In genomic region chr13:28409648-28410047, GRCh38 we compare ENCODE assay signal across 25 cellular contexts.
DNase-seq lines count a peak whose midpoint lies in the region; ATAC-seq and TF ChIP-seq lines count a peak whose summit lies in the region.
"Had no signal": no experiment of that assay in that cellular context is flagged by ENCODE, and none has a peak within 500 bp of the region (broad histone marks: within the 10 kb centered on the region; RNA-seq: fewer than 3 reads in every experiment).

No MANE protein-coding gene starts in this region.

- peaks cover 32 to 39% of the 10 kb centered on the region in 2 experiments for H3K4me1 Mint-ChIP-seq in H9
- H3K4me1 Mint-ChIP-seq: CD4-positive, alpha-beta memory T cell had no signal

- no peak overlapping the region for H3K4me3 Mint-ChIP-seq in H9
- H3K4me3 Mint-ChIP-seq: activated naive CD4-positive, alpha-beta T cell treated with anti-CD3 and anti-CD28 coated beads, Interleukin-2, amount 50 U/mL, for 24 hours; CD4-positive, alpha-beta memory T cell; naive thymus-derived CD8-positive, alpha-beta T cell had no signal

- H3K79me2 ChIP-seq in H9 (ENCODE audit: insufficient read depth, low read length) = no peaks in the 10 kb centered on the region; the same call in 1 of the 2 replicates

- no peak overlapping the region for H2BK5ac ChIP-seq in H9 (ENCODE audit: insufficient read length, low read length)

- no peak overlapping the region for H3T11ph ChIP-seq in H9 (ENCODE audit: low read length)

- ATAC-seq in gastrocnemius medialis = no peak
- no peak for ATAC-seq in HG02610 (IDR thresholded peaks at IDR 0.05; ENCODE audit: unreplicated experiment)
- ATAC-seq: naive thymus-derived CD8-positive, alpha-beta T cell had no signal

- intact Hi-C loops in gastrocnemius medialis (cut with DNase I; ENCODE audit: low total_unique reads) = no loop called here

- no peak overlapping the region for H3K4me3 ChIP-seq in gastrocnemius medialis
- H3K4me3 ChIP-seq: HAP-1, SJSA1, skin epidermis, testis had no signal

- H4K20me1 ChIP-seq in H9 (ENCODE audit: control insufficient read depth, insufficient read depth, insufficient read length) = no peaks in the 10 kb centered on the region

- H4K8ac ChIP-seq in H9 (replicated peaks; ENCODE audit: insufficient read length, low read depth, low read length) = no peak overlapping the region

- H3K27me3 Mint-ChIP-seq in H9 (ENCODE audit: low read depth) = no peaks in the 10 kb centered on the region; the same call in 1 of the 2 replicates

- H3K9me3 Mint-ChIP-seq in H9 = no peaks in the 10 kb centered on the region
- H3K9me3 Mint-ChIP-seq: activated naive CD4-positive, alpha-beta T cell treated with anti-CD3 and anti-CD28 coated beads, Interleukin-2, amount 50 U/mL, for 24 hours; activated T-helper 2 cell treated with anti-CD3 and anti-CD28 coated beads, Interferon-gamma antibody, Interleukin-2, Interleukin-4, amounts not matched to agents 10 μg/mL and 5 μg/mL and 100 μg/mL, durations not matched to agents 14 hours and 24 hours and 36 hours; CD4-positive, alpha-beta memory T cell; naive thymus-derived CD8-positive, alpha-beta T cell had no signal

- H2AFZ ChIP-seq in H9 (ENCODE audit: low read length) = no peak overlapping the region

- H3K27me3 ChIP-seq in H9 (ENCODE audit: insufficient read depth, low read length) (no peaks in the 10 kb centered on the region), gastrocnemius medialis (no peaks in the 10 kb centered on the region)
- H3K27me3 ChIP-seq: SJSA1, testis had no signal

- peak overlapping the region in 2 of 3 experiments; percentile 41 to 58; a peak in 2 of 7 replicates for H3K27ac Mint-ChIP-seq in H9
- H3K27ac Mint-ChIP-seq: activated naive CD4-positive, alpha-beta T cell treated with anti-CD3 and anti-CD28 coated beads, Interleukin-2, amount 50 U/mL, for 24 hours; activated T-helper 2 cell treated with anti-CD3 and anti-CD28 coated beads, Interferon-gamma antibody, Interleukin-2, Interleukin-4, amounts not matched to agents 10 μg/mL and 5 μg/mL and 100 μg/mL, durations not matched to agents 14 hours and 24 hours and 36 hours; CD4-positive, alpha-beta memory T cell; naive thymus-derived CD8-positive, alpha-beta T cell had no signal

- peaks cover 19 to 64% (median 33%) of the 10 kb centered on the region in 3 experiments for H3K36me3 Mint-ChIP-seq in H9 (ENCODE audit: insufficient read depth in 1 of 3, low read depth in 3 of 3)
- H3K36me3 Mint-ChIP-seq: CD4-positive, alpha-beta memory T cell had no signal

- H3K14ac ChIP-seq in H9 (ENCODE audit: insufficient read depth, low read length) = no peak overlapping the region

- H3K56ac ChIP-seq in H9 (ENCODE audit: insufficient read length, low read depth, low read length) = no peak overlapping the region

- H2BK20ac ChIP-seq in H9 (ENCODE audit: low read depth, low read length, poor library complexity, severe bottlenecking) = no peak overlapping the region

- no peaks in the 10 kb centered on the region for H3K36me3 ChIP-seq in gastrocnemius medialis
- H3K36me3 ChIP-seq: HAP-1, SJSA1 had no signal

- H2AK5ac ChIP-seq in H9 (ENCODE audit: insufficient read length, low read length) = no peak overlapping the region

- no peak overlapping the region for H2BK120ac ChIP-seq in H9 (ENCODE audit: low read depth, low read length, poor library complexity, severe bottlenecking)

- H3K4me2 ChIP-seq in H9 (ENCODE audit: insufficient read depth, insufficient read length, low read length) = no peak overlapping the region

- H3K23ac ChIP-seq in H9 (ENCODE audit: insufficient read length, low read depth, low read length) = no peak overlapping the region

- H3K9ac ChIP-seq in H9 (ENCODE audit: extremely low read depth, insufficient read length, low read length) = no peak overlapping the region

- H2BK15ac ChIP-seq in H9 (ENCODE audit: low read depth, low read length) = no peak overlapping the region

- TF ChIP-seq POLR2A in gastrocnemius medialis (IDR thresholded peaks at IDR 0.05) = no peak

- no peak overlapping the region for H3K18ac ChIP-seq in H9 (ENCODE audit: insufficient read length, low read depth, low read length)

- H3K4ac ChIP-seq in H9 (ENCODE audit: low read depth, low read length) = no peak overlapping the region

- DNase-seq in DMS53 (lab: John Stamatoyannopoulos, UW) (peak; percentile 12), DMS53 treated with DMSO at 0.1 percent for 48 hours (lab: John Stamatoyannopoulos, UW; ENCODE audit: unreplicated experiment) (no peak), H9 (no peak), dedifferentiated amniotic fluid mesenchymal stem cell (ENCODE audit: extremely low spot score) (peak; percentile 43), gastrocnemius medialis (no peak), NCI-H128 (lab: John Stamatoyannopoulos, UW; ENCODE audit: unreplicated experiment) (no peak), GOT3 (lab: John Stamatoyannopoulos, UW) (no peak)
- DNase-seq: activated CD4-positive, alpha-beta T cell treated with anti-CD3 and anti-CD28 coated beads for 4 hours; amygdala; CD4-positive, alpha-beta memory T cell; Kasumi-1; naive thymus-derived CD8-positive, alpha-beta T cell; NCI-H1436 treated with DMSO at 0.1 percent for 48 hours; occipital lobe; stimulated activated naive CD4-positive, alpha-beta T cell treated with Interleukin-2 at 50 U/mL for 16 hours; T1000; testis had no signal

- in situ Hi-C loops in gastrocnemius medialis (cut with MboI; ENCODE audit: low sequenced_read_pairs in 4 of 4) = no loop called here

- no peak overlapping the region for H2BK12ac ChIP-seq in H9 (ENCODE audit: insufficient read length, low read depth, low read length)

- H3K23me2 ChIP-seq in H9 (ENCODE audit: insufficient read length, low read depth, low read length, poor library complexity, severe bottlenecking) = no peaks in the 10 kb centered on the region

- H3K79me1 ChIP-seq in H9 (ENCODE audit: insufficient read depth, low read depth, low read length, poor library complexity, severe bottlenecking) = no peaks in the 10 kb centered on the region

- TF ChIP-seq CTCF in H9 (conservative IDR thresholded peaks at IDR 0.05) (no peak), gastrocnemius medialis (IDR thresholded peaks at IDR 0.05 in 4 of 5, conservative IDR thresholded peaks at IDR 0.05 in 1 of 5) (no peak)

- no peak overlapping the region for H3K27ac ChIP-seq in H9 (ENCODE audit: insufficient read length, low read depth, low read length)
- H3K27ac ChIP-seq in gastrocnemius medialis = peak overlapping the region in 3 of 4 donors; percentile 63 to 74 (median 65)
- H3K27ac ChIP-seq: 22Rv1, epithelial cell of prostate, SJSA1, skin epidermis, testis had no signal

- H3K4me1 ChIP-seq in H9 (ENCODE audit: insufficient read depth, low read length) (peaks cover 8% of the 10 kb centered on the region; the same call in 1 of the 2 replicates), gastrocnemius medialis (peaks cover 0 to 11% of the 10 kb centered on the region in 2 donors)

- H3K9me3 ChIP-seq in H9 (ENCODE audit: control insufficient read depth, low read depth, low read length) = no peaks in the 10 kb centered on the region
- no peaks in the 10 kb centered on the region for H3K9me3 ChIP-seq in gastrocnemius medialis
- H3K9me3 ChIP-seq: HAP-1, SJSA1, testis had no signal

- H4K91ac ChIP-seq in H9 (ENCODE audit: insufficient read length, low read depth, low read length) = no peak overlapping the region

- H4K5ac ChIP-seq in H9 (ENCODE audit: insufficient read length, low read depth, low read length) = no peak overlapping the region

Comparison
In these comparisons a context has a peak if more than half of its experiments do, and no peak if none do; other contexts are left out.
1. DNase-seq: peak in DMS53 (single experiment) and dedifferentiated amniotic fluid mesenchymal stem cell (single experiment); none in DMS53 treated with DMSO at 0.1 percent for 48 hours (single experiment), H9 (single experiment), gastrocnemius medialis (0 of 2), NCI-H128 (single experiment) and GOT3 (single experiment).